In the genomic region with DNA sequence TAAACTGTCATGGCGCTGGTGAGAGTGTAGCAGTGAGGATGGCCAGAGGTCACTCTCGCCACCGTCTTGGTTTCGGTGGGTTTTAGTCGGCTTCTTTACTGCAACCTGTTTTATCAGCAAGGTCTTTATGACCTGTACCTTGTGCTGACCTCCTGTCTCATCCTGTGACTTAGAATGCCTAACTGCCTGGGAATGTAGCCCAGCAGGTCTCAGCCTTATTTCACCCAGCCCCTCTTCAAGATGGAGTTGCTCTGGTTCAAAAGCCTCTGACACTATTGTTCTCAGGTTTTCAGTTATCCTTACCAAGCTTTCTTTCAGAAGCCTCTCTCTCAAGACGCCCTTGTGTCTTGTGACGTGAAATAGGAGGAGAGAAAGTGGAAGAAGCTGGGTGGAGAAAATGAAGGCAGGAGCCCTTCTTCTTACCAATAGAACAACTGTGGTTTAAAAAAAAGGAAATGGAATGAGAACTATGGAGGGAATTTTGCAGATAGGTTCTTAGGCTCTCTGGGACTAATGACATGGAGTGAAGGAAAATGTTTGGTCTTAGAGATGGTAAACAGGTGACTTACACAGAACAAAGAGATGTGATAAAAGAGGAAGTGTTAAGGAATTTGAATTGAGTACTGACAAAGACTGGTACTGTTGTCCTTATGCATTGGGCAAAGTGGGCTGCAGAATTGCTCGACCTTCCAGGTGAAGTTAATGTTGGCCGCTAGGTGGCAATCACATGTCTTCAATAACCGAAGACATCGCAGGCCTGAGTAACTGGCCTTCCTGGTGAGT, we compare ENCODE assay signal across 9 cellular contexts.
DNase-seq lines count a peak whose midpoint lies in the region; ATAC-seq, FAIRE-seq and TF ChIP-seq lines count a peak whose summit lies in the region.
"Had no signal": no experiment of that assay in that cellular context is flagged by ENCODE, and none has a peak within 500 bp of the region (broad histone marks: within the 10 kb centered on the region; RNA-seq: fewer than 3 reads in every experiment).

No MANE protein-coding gene starts in this region.

- no peak overlapping the region for H3K4me3 Mint-ChIP-seq in astrocyte (ENCODE audit: unreplicated experiment)
- H3K4me3 Mint-ChIP-seq: stimulated activated naive CD8-positive, alpha-beta T cell treated with anti-CD3 and anti-CD28 coated beads, Interleukin-15, Interleukin-2, amounts not matched to agents 100 ng/mL and 50 ng/mL, for 24 hours had no signal

- ATAC-seq in HG02678 (IDR thresholded peaks at IDR 0.05; ENCODE audit: unreplicated experiment) = peak; percentile 89

- peak overlapping the region; percentile 64 for H3K9ac ChIP-seq in astrocyte (ENCODE audit: low read length)
- peak overlapping the region; percentile 66 for H3K9ac ChIP-seq in skeletal muscle satellite cell (ENCODE audit: low read depth, low read length)

- H3K4me3 ChIP-seq in astrocyte (ENCODE audit: insufficient read depth, low read depth, low read length) = no peak overlapping the region
- H3K4me3 ChIP-seq in skeletal muscle satellite cell (ENCODE audit: low read length) = no peak overlapping the region

- peak; percentile 76 for TF ChIP-seq CTCF in astrocyte (IDR thresholded peaks at IDR 0.05; ENCODE audit: insufficient read depth, low read depth, low read length)

- peaks cover 27% of the 10 kb centered on the region for H3K4me1 Mint-ChIP-seq in astrocyte (ENCODE audit: low read depth, unreplicated experiment)

- no peaks in the 10 kb centered on the region for H3K36me3 Mint-ChIP-seq in astrocyte (ENCODE audit: low read depth, unreplicated experiment)

- FAIRE-seq in astrocyte (lab: Jason Lieb, UNC) = peak; percentile 17

- H3K4me2 ChIP-seq in astrocyte (ENCODE audit: low read length) (peak overlapping the region; percentile 35), skeletal muscle satellite cell (ENCODE audit: low read length) (no peak overlapping the region)

- H3K36me3 ChIP-seq in astrocyte (ENCODE audit: insufficient read depth, low read length) (no peaks in the 10 kb centered on the region), skeletal muscle satellite cell (ENCODE audit: insufficient read depth, low read length) (no peaks in the 10 kb centered on the region)

- H3K4me1 ChIP-seq in astrocyte (ENCODE audit: insufficient read depth, low read length) (peaks cover 24% of the 10 kb centered on the region), skeletal muscle satellite cell (ENCODE audit: control insufficient read depth, insufficient read depth, low read length) (peaks cover 29% of the 10 kb centered on the region)

- DNase-seq in SIG-M5 treated with dmso at 0.1 percent for 504 hours (lab: John Stamatoyannopoulos, UW; ENCODE audit: unreplicated experiment) (peak; percentile 68), SIG-M5 (lab: John Stamatoyannopoulos, UW) (no peak), NCI-H1105 (lab: John Stamatoyannopoulos, UW) (peak; percentile 46), SW 1271 (lab: John Stamatoyannopoulos, UW) (peak; percentile 40 to 78), astrocyte (ENCODE audit: low read depth) (peak; percentile 82), hippocampal formation (lab: John Stamatoyannopoulos, UW) (peak; percentile 60 to 78)

- H3K79me2 ChIP-seq in astrocyte (ENCODE audit: insufficient read depth, low read length) = no peaks in the 10 kb centered on the region

- H2AFZ ChIP-seq in astrocyte (ENCODE audit: low read depth, low read length) = no peak overlapping the region

- H3K9me3 ChIP-seq in astrocyte (ENCODE audit: insufficient read depth, low read depth, low read length) (no peaks in the 10 kb centered on the region), skeletal muscle satellite cell (replicated peaks; ENCODE audit: low read length) (no peaks in the 10 kb centered on the region)

- no peaks in the 10 kb centered on the region for H4K20me1 ChIP-seq in astrocyte (ENCODE audit: insufficient read depth, low read length)

- H3K27ac ChIP-seq in astrocyte (ENCODE audit: low read depth, low read length) = peak overlapping the region; percentile 60

- no peaks in the 10 kb centered on the region for H3K27me3 ChIP-seq in astrocyte (ENCODE audit: insufficient read depth, low read length)
- no peaks in the 10 kb centered on the region for H3K27me3 ChIP-seq in skeletal muscle satellite cell (ENCODE audit: control insufficient read depth, insufficient read depth, low read length)

- H3K27ac Mint-ChIP-seq in astrocyte (ENCODE audit: unreplicated experiment) = peak overlapping the region; percentile 41
- H3K27ac Mint-ChIP-seq: stimulated activated naive CD8-positive, alpha-beta T cell treated with anti-CD3 and anti-CD28 coated beads, Interleukin-15, Interleukin-2, amounts not matched to agents 100 ng/mL and 50 ng/mL, for 24 hours had no signal

- H3K27me3 Mint-ChIP-seq in astrocyte (ENCODE audit: low read depth, unreplicated experiment) = no peaks in the 10 kb centered on the region

- no peaks in the 10 kb centered on the region for H3K9me3 Mint-ChIP-seq in astrocyte (ENCODE audit: unreplicated experiment)
- H3K9me3 Mint-ChIP-seq: stimulated activated naive CD8-positive, alpha-beta T cell treated with anti-CD3 and anti-CD28 coated beads, Interleukin-15, Interleukin-2, amounts not matched to agents 100 ng/mL and 50 ng/mL, for 24 hours had no signal
